ENCODE assay signal across 10 cellular contexts in genomic region chr1:246572795-246573194, GRCh38. TPM values are rescaled to one million over a fixed set of nuclear protein-coding genes. Genes with fewer than 3 reads are reported as not detected.
DNase-seq lines count a peak whose midpoint lies in the region; ATAC-seq, FAIRE-seq and TF ChIP-seq lines count a peak whose summit lies in the region.
"Had no signal": no experiment of that assay in that cellular context is flagged by ENCODE, and none has a peak within 500 bp of the region (broad histone marks: within the 10 kb centered on the region; RNA-seq: fewer than 3 reads in every experiment).

No MANE protein-coding gene starts in this region.

- H3K27me3 Mint-ChIP-seq in activated CD4-positive, alpha-beta T cell treated with anti-CD3 and anti-CD28 coated beads for 36 hours: no peaks in the 10 kb centered on the region
- peaks cover 1% of the 10 kb centered on the region; the same call in 1 of the 2 replicates for H3K27me3 Mint-ChIP-seq in HFFc6 (ENCODE audit: insufficient read depth)
- H3K27me3 Mint-ChIP-seq in activated naive CD8-positive, alpha-beta T cell treated with anti-CD3 and anti-CD28 coated beads for 36 hours: no peaks in the 10 kb centered on the region

- H3K9me3 Mint-ChIP-seq in activated CD4-positive, alpha-beta T cell treated with anti-CD3 and anti-CD28 coated beads for 36 hours (ENCODE audit: low read depth): no peaks in the 10 kb centered on the region
- H3K9me3 Mint-ChIP-seq in HFFc6: no peaks in the 10 kb centered on the region
- H3K9me3 Mint-ChIP-seq in activated naive CD8-positive, alpha-beta T cell treated with anti-CD3 and anti-CD28 coated beads for 36 hours: no peaks in the 10 kb centered on the region

- H3K27ac ChIP-seq in psoas muscle: peak overlapping the region; percentile 67
- no peak overlapping the region for H3K27ac ChIP-seq in small intestine (ENCODE audit: low read depth in 1 of 2, low read length in 1 of 2)

- peaks cover 11% of the 10 kb centered on the region for H3K36me3 Mint-ChIP-seq in activated CD4-positive, alpha-beta T cell treated with anti-CD3 and anti-CD28 coated beads for 36 hours (ENCODE audit: low read depth)
- H3K36me3 Mint-ChIP-seq in HFFc6 (ENCODE audit: low read depth): peaks cover 39% of the 10 kb centered on the region
- H3K36me3 Mint-ChIP-seq in activated naive CD8-positive, alpha-beta T cell treated with anti-CD3 and anti-CD28 coated beads for 36 hours: peaks cover 29% of the 10 kb centered on the region

- no peak for ATAC-seq in activated CD4-positive, alpha-beta T cell treated with anti-CD3 and anti-CD28 coated beads for 36 hours
- ATAC-seq in psoas muscle: no peak
- no peak for ATAC-seq in GM18520 (IDR thresholded peaks at IDR 0.05; ENCODE audit: unreplicated experiment)

- no peak for DNase-seq in activated CD4-positive, alpha-beta T cell treated with anti-CD3 and anti-CD28 coated beads for 36 hours
- no peak for DNase-seq in activated CD4-positive, alpha-beta T cell treated with anti-CD3 and anti-CD28 coated beads for 48 hours
- no peak for DNase-seq in HFFc6
- DNase-seq in activated naive CD8-positive, alpha-beta T cell treated with anti-CD3 and anti-CD28 coated beads for 36 hours: no peak
- no peak for DNase-seq in psoas muscle
- DNase-seq in GM10248 (ENCODE audit: extremely low spot score): no peak
- DNase-seq in small intestine: no peak
- DNase-seq: aorta, NCI-H2029 had no signal

- no peaks in the 10 kb centered on the region for H3K27me3 ChIP-seq in psoas muscle (ENCODE audit: insufficient read depth in 3 of 3, low read length in 2 of 3)
- H3K27me3 ChIP-seq in small intestine (ENCODE audit: control insufficient read depth in 2 of 2, insufficient read depth in 2 of 2, low read length in 2 of 2): no peaks in the 10 kb centered on the region

- TF ChIP-seq CTCF in HFFc6 (IDR thresholded peaks at IDR 0.05) (no peak), psoas muscle (IDR thresholded peaks at IDR 0.05) (no peak), GM10248 (IDR thresholded peaks at IDR 0.05; ENCODE audit: control extremely low read depth, extremely low read depth, low read depth, missing control alignments) (no peak)

- peak overlapping the region; percentile 12 for H3K4me3 Mint-ChIP-seq in activated CD4-positive, alpha-beta T cell treated with anti-CD3 and anti-CD28 coated beads for 36 hours
- H3K4me3 Mint-ChIP-seq in HFFc6: no peak overlapping the region
- peak overlapping the region; percentile 22 for H3K4me3 Mint-ChIP-seq in activated naive CD8-positive, alpha-beta T cell treated with anti-CD3 and anti-CD28 coated beads for 36 hours

- H3K9me3 ChIP-seq in psoas muscle (no peaks in the 10 kb centered on the region), small intestine (ENCODE audit: control insufficient read depth, low read depth) (no peaks in the 10 kb centered on the region)

- peak overlapping the region; percentile 29 for H3K4me3 ChIP-seq in psoas muscle
- no peak overlapping the region for H3K4me3 ChIP-seq in small intestine (ENCODE audit: low read depth in 1 of 2, low read length in 2 of 2)

- 56 to 71% (median 64%) methylated on average over 3 of the region's 3 CpGs for WGBS in psoas muscle, 3 donors
- 65 to 87% (median 76%) methylated on average over 3 of the region's 3 CpGs for WGBS in small intestine, 3 donors

- CTCF ChIA-PET in activated CD4-positive, alpha-beta T cell treated with anti-CD3 and anti-CD28 coated beads for 36 hours (lab: Charles Lee): interaction anchor here (1.0 to 1.4 kb wide), 2 partner anchors 13 kb away, joined by 3 to 5 read pairs; no protein-coding TSS in a partner anchor
- CTCF ChIA-PET in GM10248 (lab: Yijun Ruan, JAX): no interaction called here

- no peak for FAIRE-seq in small intestine (lab: Jason Lieb, UNC)

- intact Hi-C loops in activated CD4-positive, alpha-beta T cell treated with anti-CD3 and anti-CD28 coated beads for 36 hours (cut with DNase I, micrococcal nuclease): no loop called here
- intact Hi-C loops in psoas muscle (cut with DNase I): loop anchor here in 1 of 2 donors (5.0 kb wide), 1 partner anchor 40 kb away; no protein-coding TSS in a partner anchor

- H3K27ac Mint-ChIP-seq in activated CD4-positive, alpha-beta T cell treated with anti-CD3 and anti-CD28 coated beads for 36 hours: peak overlapping the region; percentile 72
- H3K27ac Mint-ChIP-seq in HFFc6: peak overlapping the region; percentile 31; the same call in 1 of the 2 replicates
- H3K27ac Mint-ChIP-seq in activated naive CD8-positive, alpha-beta T cell treated with anti-CD3 and anti-CD28 coated beads for 36 hours: peak overlapping the region; percentile 75

- POLR2A ChIA-PET in activated CD4-positive, alpha-beta T cell treated with anti-CD3 and anti-CD28 coated beads for 36 hours (lab: Charles Lee): no interaction called here
- POLR2A ChIA-PET in GM10248 (lab: Yijun Ruan, JAX): interaction anchor here (1.1 kb wide), 2 partner anchors 18 to 57 kb away, joined by 3 to 4 read pairs; no protein-coding TSS in a partner anchor

- no peaks in the 10 kb centered on the region for H3K36me3 ChIP-seq in psoas muscle (ENCODE audit: insufficient read depth in 1 of 2, low read depth in 1 of 2)
- no peaks in the 10 kb centered on the region for H3K36me3 ChIP-seq in small intestine (ENCODE audit: control insufficient read depth in 2 of 2, insufficient read depth in 2 of 2, low read length in 2 of 2)

- H3K4me1 ChIP-seq in psoas muscle: peaks cover 60% of the 10 kb centered on the region
- H3K4me1 ChIP-seq in small intestine (ENCODE audit: control insufficient read depth in 2 of 2, insufficient read depth in 1 of 2, low read depth in 1 of 2, low read length in 1 of 2): peaks cover 0 to 7% of the 10 kb centered on the region in 2 donors

- peaks cover 59% of the 10 kb centered on the region for H3K4me1 Mint-ChIP-seq in activated CD4-positive, alpha-beta T cell treated with anti-CD3 and anti-CD28 coated beads for 36 hours
- H3K4me1 Mint-ChIP-seq in HFFc6 (ENCODE audit: low read depth): peaks cover 46% of the 10 kb centered on the region
- peaks cover 61% of the 10 kb centered on the region for H3K4me1 Mint-ChIP-seq in activated naive CD8-positive, alpha-beta T cell treated with anti-CD3 and anti-CD28 coated beads for 36 hours

RNA-seq across cellular contexts. Expression of gene CNST, which starts 6.5 kb away (rescaled TPM):
- 10 to 100 TPM; 23.6 to 24.2 TPM for total RNA-seq in activated CD4-positive, alpha-beta T cell treated with anti-CD3 and anti-CD28 coated beads for 36 hours
- total RNA-seq in HFFc6 (2021; fragmentation: NEBNext Ultra II Directional; extraction: Animal tissue kit (Norgen Biotek cat#: 25700)): 10 to 100 TPM; 56.4 to 67.9 (median 59.6) TPM
- 10 to 100 TPM; 25.8 to 26.1 TPM for total RNA-seq in activated naive CD8-positive, alpha-beta T cell treated with anti-CD3 and anti-CD28 coated beads for 36 hours
- 10 to 100 TPM; 17.3 to 64.8 (median 30.9) TPM for total RNA-seq in psoas muscle
- 10 to 100 TPM in 2 of 3 donors, 1 to 10 TPM in 1; 9.7 to 56.7 (median 15.9) TPM for polyA plus RNA-seq in psoas muscle
- 10 to 100 TPM in 2 of 3 donors, 1 to 10 TPM in 1; 9.6 to 22.6 (median 10.3) TPM for polyA plus RNA-seq in small intestine

RNA-seq across cellular contexts. Expression of gene TFB2M, which starts 6.7 kb away (rescaled TPM):
- 10 to 100 TPM; 14.1 to 17.3 TPM for total RNA-seq in activated CD4-positive, alpha-beta T cell treated with anti-CD3 and anti-CD28 coated beads for 36 hours
- 10 to 100 TPM; 21.2 to 25.0 (median 23.0) TPM for total RNA-seq in HFFc6 (2021; fragmentation: NEBNext Ultra II Directional; extraction: Animal tissue kit (Norgen Biotek cat#: 25700))
- total RNA-seq in activated naive CD8-positive, alpha-beta T cell treated with anti-CD3 and anti-CD28 coated beads for 36 hours: 10 to 100 TPM; 33.1 to 35.9 TPM
- 10 to 100 TPM; 12.8 to 19.3 (median 15.0) TPM for total RNA-seq in psoas muscle
- polyA plus RNA-seq in psoas muscle (10 to 100 TPM; 20.1 to 39.0 (median 23.2) TPM), small intestine (10 to 100 TPM in 1 of 3 donors, 1 to 10 TPM in 2; 7.8 to 12.9 (median 7.8) TPM)
